Comparison of ENCODE assay signal across 8 cellular contexts in genomic region chr17:56912105-56912999, GRCh38. TPM values are rescaled to one million over a fixed set of nuclear protein-coding genes. Genes with fewer than 3 reads are reported as not detected.
DNase-seq lines count a peak whose midpoint lies in the region; ATAC-seq and TF ChIP-seq lines count a peak whose summit lies in the region.

No MANE protein-coding gene starts in this region.

- H3K36me3 ChIP-seq in BE2C = no peaks in the 10 kb centered on the region
- peaks cover 13% of the 10 kb centered on the region; the same call in 1 of the 2 replicates for H3K36me3 ChIP-seq in Loucy (ENCODE audit: insufficient read depth, low read length)
- peaks cover 12% of the 10 kb centered on the region for H3K36me3 ChIP-seq in muscle layer of colon (ENCODE audit: insufficient read depth, low read length)

- peak overlapping the region; percentile 20 for H3K27ac ChIP-seq in cingulate gyrus (ENCODE audit: low read depth, low read length)
- H3K27ac ChIP-seq in muscle layer of colon (ENCODE audit: low read depth, low read length) = peak overlapping the region; percentile 86

- H3K9me3 ChIP-seq in BE2C (no peaks in the 10 kb centered on the region), Loucy (ENCODE audit: insufficient read depth, low read depth, low read length) (no peaks in the 10 kb centered on the region), muscle layer of colon (ENCODE audit: low read length) (no peaks in the 10 kb centered on the region)

- 0 out of 2 replicates have a peak, but pooled peaks cover 4% of the 10 kb centered on the region for H3K4me1 ChIP-seq in BE2C
- peaks cover 51% of the 10 kb centered on the region for H3K4me1 ChIP-seq in Loucy (ENCODE audit: insufficient read depth, low read length, poor library complexity, severe bottlenecking)
- H3K4me1 ChIP-seq in muscle layer of colon (ENCODE audit: insufficient read depth, low read length) = peaks cover 42% of the 10 kb centered on the region

- peaks cover 79% of the 10 kb centered on the region for H3K79me2 ChIP-seq in Loucy (ENCODE audit: insufficient read depth, low read length)

- peak overlapping the region; percentile 95 for H3K4me2 ChIP-seq in Loucy (ENCODE audit: low read depth, low read length, poor library complexity, severe bottlenecking)

- H2AFZ ChIP-seq in Loucy (ENCODE audit: low read length) = no peak overlapping the region

- H3K27me3 ChIP-seq in BE2C (no peaks in the 10 kb centered on the region), Loucy (ENCODE audit: insufficient read depth, low read length, poor library complexity, severe bottlenecking) (no peaks in the 10 kb centered on the region), muscle layer of colon (ENCODE audit: control insufficient read depth in 1 of 2, insufficient read depth in 2 of 2, low read length in 2 of 2) (no peaks in the 10 kb centered on the region)

- peaks cover 51% of the 10 kb centered on the region for H4K20me1 ChIP-seq in Loucy (ENCODE audit: insufficient read depth, low read length, poor library complexity, severe bottlenecking)

- H3K9ac ChIP-seq in Loucy (ENCODE audit: low read depth, low read length, poor library complexity, severe bottlenecking) (peak overlapping the region; percentile 88), muscle layer of colon (ENCODE audit: low read length) (peak overlapping the region; percentile 59)

- no peaks in the 10 kb centered on the region for H3F3A ChIP-seq in Loucy (ENCODE audit: low read depth)

- H3K4me3 ChIP-seq in BE2C (ENCODE audit: low read depth, low read length) (peak overlapping the region; percentile 92), Loucy (ENCODE audit: low read length, poor library complexity, severe bottlenecking) (peak overlapping the region; percentile 94), muscle layer of colon (ENCODE audit: low read depth in 1 of 2, low read length in 2 of 2) (peak overlapping the region; percentile 80 to 87)

- TF ChIP-seq CTCF in BE2C (IDR thresholded peaks at IDR 0.05; ENCODE audit: low read depth, low read length) = no peak
- no peak for TF ChIP-seq CTCF in Loucy (conservative IDR thresholded peaks at IDR 0.05; ENCODE audit: low read length)

- no peaks in the 10 kb centered on the region for H3K9me2 ChIP-seq in Loucy (replicated peaks; ENCODE audit: low read depth, low read length)

- no peak for ATAC-seq in HG03108 (IDR thresholded peaks at IDR 0.05; ENCODE audit: unreplicated experiment)
- no peak for ATAC-seq in HG03045 (IDR thresholded peaks at IDR 0.05; ENCODE audit: unreplicated experiment)

- DNase-seq in BE2C (no peak), NCI-H1417 (lab: John Stamatoyannopoulos, UW) (no peak)
- DNase-seq in activated CD4-positive, CD25-positive, alpha-beta regulatory T cell treated with anti-CD3 and anti-CD28 coated beads, Interleukin-2, amount 50 U/mL, for 72 hours = no peak

RNA-seq across cellular contexts. Expression of gene TRIM25, which starts 1.5 kb away (rescaled TPM):
- polyA plus RNA-seq in BE2C (2012; ENCODE audit: insufficient read depth, insufficient read length, low read depth) = 9.6 TPM

RNA-seq across cellular contexts. Expression of gene COIL, which starts 48.5 kb away (rescaled TPM):
- polyA plus RNA-seq in BE2C (2012; ENCODE audit: insufficient read depth, insufficient read length, low read depth) = 32.4 TPM
